Comparison of ENCODE assay signal across 1 cellular context in the genomic region with DNA sequence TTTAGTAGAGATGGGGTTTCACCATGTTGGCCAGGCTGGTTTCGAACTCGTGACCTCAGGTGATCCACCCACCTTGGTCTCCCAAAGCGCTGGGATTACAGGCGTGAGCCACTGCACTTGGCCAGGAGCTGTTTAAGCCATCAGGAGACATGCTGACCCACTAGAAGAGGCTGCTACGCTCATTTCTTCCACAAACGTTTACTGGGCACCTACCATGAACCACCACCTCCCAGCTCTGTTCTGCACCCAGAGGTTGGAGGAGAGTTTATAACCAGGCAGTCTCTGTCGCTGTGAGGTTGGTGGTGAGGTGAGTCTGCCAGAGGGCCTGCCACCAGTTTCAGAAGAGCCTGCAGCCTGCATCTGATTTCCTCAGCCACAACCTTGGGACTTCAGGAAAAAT.
TF ChIP-seq lines count a peak whose summit lies in the region.

No MANE protein-coding gene starts in this region.

TF ChIP-seq in WTC11, 78 proteins besides CTCF, POLR2A, EP300 and RAD21 (continued from another document):
- TF ChIP-seq, protein P1, sequence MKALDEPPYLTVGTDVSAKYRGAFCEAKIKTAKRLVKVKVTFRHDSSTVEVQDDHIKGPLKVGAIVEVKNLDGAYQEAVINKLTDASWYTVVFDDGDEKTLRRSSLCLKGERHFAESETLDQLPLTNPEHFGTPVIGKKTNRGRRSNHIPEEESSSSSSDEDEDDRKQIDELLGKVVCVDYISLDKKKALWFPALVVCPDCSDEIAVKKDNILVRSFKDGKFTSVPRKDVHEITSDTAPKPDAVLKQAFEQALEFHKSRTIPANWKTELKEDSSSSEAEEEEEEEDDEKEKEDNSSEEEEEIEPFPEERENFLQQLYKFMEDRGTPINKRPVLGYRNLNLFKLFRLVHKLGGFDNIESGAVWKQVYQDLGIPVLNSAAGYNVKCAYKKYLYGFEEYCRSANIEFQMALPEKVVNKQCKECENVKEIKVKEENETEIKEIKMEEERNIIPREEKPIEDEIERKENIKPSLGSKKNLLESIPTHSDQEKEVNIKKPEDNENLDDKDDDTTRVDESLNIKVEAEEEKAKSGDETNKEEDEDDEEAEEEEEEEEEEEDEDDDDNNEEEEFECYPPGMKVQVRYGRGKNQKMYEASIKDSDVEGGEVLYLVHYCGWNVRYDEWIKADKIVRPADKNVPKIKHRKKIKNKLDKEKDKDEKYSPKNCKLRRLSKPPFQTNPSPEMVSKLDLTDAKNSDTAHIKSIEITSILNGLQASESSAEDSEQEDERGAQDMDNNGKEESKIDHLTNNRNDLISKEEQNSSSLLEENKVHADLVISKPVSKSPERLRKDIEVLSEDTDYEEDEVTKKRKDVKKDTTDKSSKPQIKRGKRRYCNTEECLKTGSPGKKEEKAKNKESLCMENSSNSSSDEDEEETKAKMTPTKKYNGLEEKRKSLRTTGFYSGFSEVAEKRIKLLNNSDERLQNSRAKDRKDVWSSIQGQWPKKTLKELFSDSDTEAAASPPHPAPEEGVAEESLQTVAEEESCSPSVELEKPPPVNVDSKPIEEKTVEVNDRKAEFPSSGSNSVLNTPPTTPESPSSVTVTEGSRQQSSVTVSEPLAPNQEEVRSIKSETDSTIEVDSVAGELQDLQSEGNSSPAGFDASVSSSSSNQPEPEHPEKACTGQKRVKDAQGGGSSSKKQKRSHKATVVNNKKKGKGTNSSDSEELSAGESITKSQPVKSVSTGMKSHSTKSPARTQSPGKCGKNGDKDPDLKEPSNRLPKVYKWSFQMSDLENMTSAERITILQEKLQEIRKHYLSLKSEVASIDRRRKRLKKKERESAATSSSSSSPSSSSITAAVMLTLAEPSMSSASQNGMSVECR (CRISPR knock-in tag; IDR thresholded peaks at IDR 0.05; ENCODE audit: borderline replicate concordance): no peak
- TF ChIP-seq, protein P2, sequence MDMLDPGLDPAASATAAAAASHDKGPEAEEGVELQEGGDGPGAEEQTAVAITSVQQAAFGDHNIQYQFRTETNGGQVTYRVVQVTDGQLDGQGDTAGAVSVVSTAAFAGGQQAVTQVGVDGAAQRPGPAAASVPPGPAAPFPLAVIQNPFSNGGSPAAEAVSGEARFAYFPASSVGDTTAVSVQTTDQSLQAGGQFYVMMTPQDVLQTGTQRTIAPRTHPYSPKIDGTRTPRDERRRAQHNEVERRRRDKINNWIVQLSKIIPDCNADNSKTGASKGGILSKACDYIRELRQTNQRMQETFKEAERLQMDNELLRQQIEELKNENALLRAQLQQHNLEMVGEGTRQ (CRISPR knock-in tag; IDR thresholded peaks at IDR 0.05): no peak
- TF ChIP-seq, protein P3, sequence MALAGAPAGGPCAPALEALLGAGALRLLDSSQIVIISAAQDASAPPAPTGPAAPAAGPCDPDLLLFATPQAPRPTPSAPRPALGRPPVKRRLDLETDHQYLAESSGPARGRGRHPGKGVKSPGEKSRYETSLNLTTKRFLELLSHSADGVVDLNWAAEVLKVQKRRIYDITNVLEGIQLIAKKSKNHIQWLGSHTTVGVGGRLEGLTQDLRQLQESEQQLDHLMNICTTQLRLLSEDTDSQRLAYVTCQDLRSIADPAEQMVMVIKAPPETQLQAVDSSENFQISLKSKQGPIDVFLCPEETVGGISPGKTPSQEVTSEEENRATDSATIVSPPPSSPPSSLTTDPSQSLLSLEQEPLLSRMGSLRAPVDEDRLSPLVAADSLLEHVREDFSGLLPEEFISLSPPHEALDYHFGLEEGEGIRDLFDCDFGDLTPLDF (CRISPR knock-in tag; IDR thresholded peaks at IDR 0.05): no peak
